Comparison of ENCODE assay signal across 15 cellular contexts in the genomic region with DNA sequence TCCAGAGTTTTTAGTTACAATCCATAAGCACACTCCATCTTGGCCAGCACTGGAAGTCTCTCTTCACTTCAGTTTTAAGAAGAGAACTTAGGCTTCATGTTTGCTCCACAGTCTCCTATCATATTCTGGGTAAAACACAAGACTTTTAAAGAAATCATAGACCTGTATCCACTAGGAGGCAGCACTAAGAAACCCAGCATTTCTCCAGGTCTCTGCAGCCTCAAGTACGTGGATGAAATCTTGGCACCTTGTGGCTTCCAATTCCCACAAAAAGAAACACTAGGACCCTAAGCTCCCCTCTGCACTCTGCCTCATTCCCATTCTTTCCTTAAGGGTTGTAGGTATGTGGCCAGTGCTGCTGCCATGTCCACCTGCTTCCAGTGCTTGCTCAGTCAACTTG.
DNase-seq lines count a peak whose midpoint lies in the region; ATAC-seq and TF ChIP-seq lines count a peak whose summit lies in the region.
"Had no signal": no experiment of that assay in that cellular context is flagged by ENCODE, and none has a peak within 500 bp of the region (broad histone marks: within the 10 kb centered on the region; RNA-seq: fewer than 3 reads in every experiment).

No MANE protein-coding gene starts in this region.

- H3K9ac ChIP-seq in IMR-90 (ENCODE audit: low read depth, low read length), result no peak overlapping the region

- POLR2A ChIA-PET in IMR-90 (lab: Charles Lee; ENCODE audit: unreplicated experiment), result no interaction called here

- TF ChIP-seq CTCF in IMR-90 (conservative IDR thresholded peaks at IDR 0.05; ENCODE audit: low read depth, low read length), result no peak
- no peak for TF ChIP-seq CTCF in astrocyte of the spinal cord (IDR thresholded peaks at IDR 0.05; ENCODE audit: low read depth, low read length)

- H4K20me1 ChIP-seq in IMR-90 (ENCODE audit: insufficient read depth, low read length), result no peaks in the 10 kb centered on the region

- no peak overlapping the region for H2BK20ac ChIP-seq in IMR-90 (ENCODE audit: low read depth, low read length)

- H3K14ac ChIP-seq in IMR-90 (replicated peaks; ENCODE audit: low read depth, low read length), result no peak overlapping the region

- H2BK5ac ChIP-seq in IMR-90 (ENCODE audit: low read depth, low read length, poor library complexity, severe bottlenecking), result no peak overlapping the region

- no peak overlapping the region for H3K18ac ChIP-seq in IMR-90 (ENCODE audit: low read depth, low read length)

- no peak overlapping the region for H4K8ac ChIP-seq in IMR-90 (ENCODE audit: low read depth in 2 of 2, low read length in 2 of 2)

- BruUV-seq in IMR-90 (replicated peaks; lab: Mats Ljungman, UMichigan), result no TSS peak

- H3K79me1 ChIP-seq in IMR-90 (ENCODE audit: low read depth in 1 of 2, low read length in 2 of 2), result no peaks in the 10 kb centered on the region

- no peak overlapping the region for H2AK5ac ChIP-seq in IMR-90 (ENCODE audit: low read depth, low read length)

- H2BK15ac ChIP-seq in IMR-90 (ENCODE audit: low read depth, low read length), result no peak overlapping the region

- H3K9me1 ChIP-seq in IMR-90 (ENCODE audit: insufficient read depth, low read length), result no peaks in the 10 kb centered on the region

- no peak overlapping the region for H3K4ac ChIP-seq in IMR-90 (ENCODE audit: low read depth, low read length)

- no peaks in the 10 kb centered on the region for H3K36me3 ChIP-seq in IMR-90 (ENCODE audit: control insufficient read depth, insufficient read depth, low read length)
- H3K36me3 ChIP-seq: esophagus squamous epithelium, vagina had no signal

- H2AFZ ChIP-seq in IMR-90 (replicated peaks; ENCODE audit: low read length, poor library complexity), result no peak overlapping the region

- CTCF ChIA-PET in IMR-90 (lab: Yijun Ruan, JAX), result no interaction called here

- no peak for TF ChIP-seq RAD21 in IMR-90 (IDR thresholded peaks at IDR 0.05; ENCODE audit: low read length)

- WGBS in IMR-90 (ENCODE audit: extremely low coverage in 2 of 2, insufficient read length in 1 of 2), 2 experiments, result no CpG with 5 or more reads among the region's 1 CpG

- no peak for ATAC-seq in IMR-90 (ENCODE audit: low read depth)
- peak; percentile 64 for ATAC-seq in left lobe of liver

- H3K4me2 ChIP-seq in IMR-90 (ENCODE audit: low read depth, low read length), result no peak overlapping the region

- DNase-seq in D341Med (ENCODE audit: low spot score) (peak; percentile 13), IMR-90 (peak; percentile 0), astrocyte of the spinal cord (ENCODE audit: low read depth, low spot score) (peak; percentile 0), left lobe of liver (ENCODE audit: low spot score) (no peak), MV-4-11 (lab: John Stamatoyannopoulos, UW) (no peak), COLO668 (lab: John Stamatoyannopoulos, UW; ENCODE audit: unreplicated experiment) (no peak), NCI-H1105 treated with DMSO at 0.1 percent for 48 hours (lab: John Stamatoyannopoulos, UW) (no peak), EL (no peak)
- DNase-seq: aorta, COR-L47, esophagus squamous epithelium, naive B cell, NCI-H146 had no signal

- H3K4me1 ChIP-seq in IMR-90 (ENCODE audit: control insufficient read depth, insufficient read depth, low read length), result no peaks in the 10 kb centered on the region
- H3K4me1 ChIP-seq: esophagus squamous epithelium, vagina had no signal

- H3K56ac ChIP-seq in IMR-90 (ENCODE audit: extremely low read depth, insufficient read depth, low read length), result no peak overlapping the region

- H3K27me3 ChIP-seq in IMR-90 (ENCODE audit: control insufficient read depth, insufficient read depth, low read length), result no peaks in the 10 kb centered on the region
- H3K27me3 ChIP-seq: esophagus squamous epithelium, vagina had no signal

- H2AK9ac ChIP-seq in IMR-90 (replicated peaks; ENCODE audit: low read depth, low read length, poor library complexity), result no peak overlapping the region

- in situ Hi-C loops in IMR-90 (cut with MboI; ENCODE audit: low sequenced_read_pairs), result no loop called here
- in situ Hi-C loops in astrocyte of the spinal cord (cut with HindIII; ENCODE audit: low sequenced_read_pairs), result no loop called here

- no peak overlapping the region for H3K4me3 ChIP-seq in IMR-90 (ENCODE audit: insufficient read depth, low read depth, low read length)
- no peak overlapping the region for H3K4me3 ChIP-seq in astrocyte of the spinal cord (ENCODE audit: low read depth, low read length)
- H3K4me3 ChIP-seq: esophagus squamous epithelium, vagina had no signal

- H3K23ac ChIP-seq in IMR-90 (ENCODE audit: low read depth, low read length), result no peak overlapping the region

- H4K91ac ChIP-seq in IMR-90 (ENCODE audit: insufficient read depth, low read depth, low read length), result no peak overlapping the region

- H3K27ac ChIP-seq in IMR-90 (ENCODE audit: insufficient read depth, low read length), result no peak overlapping the region
- H3K27ac ChIP-seq: esophagus squamous epithelium, HL-60, vagina had no signal

- no peaks in the 10 kb centered on the region for H3K9me3 ChIP-seq in IMR-90 (ENCODE audit: control insufficient read depth, insufficient read depth, low read length)
- H3K9me3 ChIP-seq: esophagus squamous epithelium, vagina had no signal

- intact Hi-C loops in IMR-90 (cut with micrococcal nuclease), result no loop called here

- no peak overlapping the region for H2BK120ac ChIP-seq in IMR-90 (ENCODE audit: low read depth, low read length)

- dilution Hi-C loops in IMR-90 (cut with HindIII; ENCODE audit: low sequenced_read_pairs, unreplicated experiment), result no loop called here

- no peak overlapping the region for H4K5ac ChIP-seq in IMR-90 (ENCODE audit: low read depth, low read length)

- TF ChIP-seq POLR2A in IMR-90 (IDR thresholded peaks at IDR 0.05; ENCODE audit: low read depth, low read length), result no peak

TF ChIP-seq in IMR-90, 13 proteins besides CTCF, POLR2A, EP300 and RAD21:
- TF ChIP-seq CEBPB (IDR thresholded peaks at IDR 0.05; ENCODE audit: low read depth, low read length), result no peak
- TF ChIP-seq, protein P1, sequence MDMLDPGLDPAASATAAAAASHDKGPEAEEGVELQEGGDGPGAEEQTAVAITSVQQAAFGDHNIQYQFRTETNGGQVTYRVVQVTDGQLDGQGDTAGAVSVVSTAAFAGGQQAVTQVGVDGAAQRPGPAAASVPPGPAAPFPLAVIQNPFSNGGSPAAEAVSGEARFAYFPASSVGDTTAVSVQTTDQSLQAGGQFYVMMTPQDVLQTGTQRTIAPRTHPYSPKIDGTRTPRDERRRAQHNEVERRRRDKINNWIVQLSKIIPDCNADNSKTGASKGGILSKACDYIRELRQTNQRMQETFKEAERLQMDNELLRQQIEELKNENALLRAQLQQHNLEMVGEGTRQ (IDR thresholded peaks at IDR 0.05; ENCODE audit: low read depth, low read length), result no peak

Comparison
In these comparisons a context has a peak if more than half of its experiments do, and no peak if none do; other contexts are left out.
1. DNase-seq: peak in D341Med (single experiment), IMR-90 (single experiment) and astrocyte of the spinal cord (single experiment); none in left lobe of liver (single experiment), MV-4-11 (single experiment), COLO668 (single experiment), NCI-H1105 treated with DMSO at 0.1 percent for 48 hours (single experiment) and EL (single experiment).